ENCODE assay signal across 1 cellular context in the genomic region with DNA sequence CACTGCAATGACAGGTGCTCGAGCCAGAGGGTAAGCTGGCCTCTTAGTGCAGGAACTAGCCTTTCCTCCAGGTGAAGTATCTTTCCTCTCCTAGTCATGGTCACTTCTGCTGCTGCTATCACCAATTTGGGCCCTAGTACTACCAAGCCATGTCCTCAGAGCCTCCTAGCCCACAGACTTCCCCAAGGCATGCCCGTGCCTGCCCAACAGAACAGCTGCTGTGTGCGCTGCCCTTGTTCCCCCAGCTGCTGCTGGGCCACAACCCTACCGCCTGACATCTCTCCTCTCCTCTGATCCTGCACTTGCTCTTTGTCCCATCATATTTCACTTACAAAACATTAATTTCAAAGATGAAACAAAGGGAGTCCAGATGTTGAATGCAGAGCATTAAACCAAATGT.
TF ChIP-seq lines count a peak whose summit lies in the region.

No MANE protein-coding gene starts in this region.

TF ChIP-seq in GM12878, 131 proteins besides CTCF, POLR2A, EP300 and RAD21:
- TF ChIP-seq ZZZ3 (IDR thresholded peaks at IDR 0.05; ENCODE audit: control insufficient read depth, insufficient read length, low read depth) (no peak), CREM (IDR thresholded peaks at IDR 0.05; ENCODE audit: low read depth) (no peak), SP1 (IDR thresholded peaks at IDR 0.05; ENCODE audit: low read depth, low read length) (no peak), ZNF274 (IDR thresholded peaks at IDR 0.05; ENCODE audit: insufficient read depth, insufficient read length) (no peak), NR2F1 (conservative IDR thresholded peaks at IDR 0.05) (no peak), BCL11A (IDR thresholded peaks at IDR 0.05; ENCODE audit: low read depth, low read length) (no peak), FOXM1 (IDR thresholded peaks at IDR 0.05; ENCODE audit: low read depth, low read length) (no peak), TAF1 (IDR thresholded peaks at IDR 0.05; ENCODE audit: borderline replicate concordance, low read depth, low read length) (no peak), CBX3 (IDR thresholded peaks at IDR 0.05; ENCODE audit: borderline replicate concordance, low read depth) (no peak), JUNB (IDR thresholded peaks at IDR 0.05) (no peak), STAT1 (conservative IDR thresholded peaks at IDR 0.05) (no peak), ZSCAN29 (IDR thresholded peaks at IDR 0.05) (no peak), MTA3 (IDR thresholded peaks at IDR 0.05; ENCODE audit: borderline replicate concordance, low read length) (no peak), TCF7 (IDR thresholded peaks at IDR 0.05; ENCODE audit: borderline replicate concordance) (no peak), IKZF2 (IDR thresholded peaks at IDR 0.05) (no peak)
